1 cellular context compared by ENCODE assay signal in genomic region chr9:72365525-72366256, GRCh38.
TF ChIP-seq lines count a peak whose summit lies in the region.

No MANE protein-coding gene starts in this region.

TF ChIP-seq in HepG2, 621 proteins besides CTCF, POLR2A, EP300 and RAD21 (continued from another document and continues in another):
- TF ChIP-seq ZC3H13 (CRISPR knock-in tag; IDR thresholded peaks at IDR 0.05) (0 out of 2 replicates have a peak, but pooled peaks have one; percentile 21), ZNF326 (CRISPR knock-in tag; IDR thresholded peaks at IDR 0.05; ENCODE audit: borderline replicate concordance) (no peak), JUNB (CRISPR knock-in tag; IDR thresholded peaks at IDR 0.05; ENCODE audit: borderline replicate concordance) (no peak; the same call in 1 of the 2 replicates), SP2 (CRISPR knock-in tag; IDR thresholded peaks at IDR 0.05) (no peak), ZNF552 (CRISPR knock-in tag; IDR thresholded peaks at IDR 0.05; ENCODE audit: borderline replicate concordance) (no peak), ZNF468 (CRISPR knock-in tag; IDR thresholded peaks at IDR 0.05) (no peak), HHEX (CRISPR knock-in tag; IDR thresholded peaks at IDR 0.05) (no peak), E2F2 (CRISPR knock-in tag; IDR thresholded peaks at IDR 0.05; ENCODE audit: borderline replicate concordance) (no peak), ZSCAN21 (CRISPR knock-in tag; IDR thresholded peaks at IDR 0.05; ENCODE audit: borderline replicate concordance) (no peak), MYC (CRISPR knock-in tag; IDR thresholded peaks at IDR 0.05; ENCODE audit: borderline replicate concordance) (peak; percentile 81; the same call in 1 of the 2 replicates), ZFY (CRISPR knock-in tag; IDR thresholded peaks at IDR 0.05) (no peak), CENPBD1 (CRISPR knock-in tag; IDR thresholded peaks at IDR 0.05; ENCODE audit: borderline replicate concordance, low read depth) (0 out of 2 replicates have a peak, but pooled peaks have one; percentile 42), ZMYM2 (CRISPR knock-in tag; IDR thresholded peaks at IDR 0.05) (0 out of 2 replicates have a peak, but pooled peaks have one; percentile 24), SRY (CRISPR knock-in tag; IDR thresholded peaks at IDR 0.05) (no peak), ZNF44 (CRISPR knock-in tag; IDR thresholded peaks at IDR 0.05) (no peak), PHF5A (CRISPR knock-in tag; IDR thresholded peaks at IDR 0.05; ENCODE audit: low read depth, unreplicated experiment) (no peak), PRPF4 (IDR thresholded peaks at IDR 0.05; ENCODE audit: low read depth, low read length, poor library complexity, severe bottlenecking) (no peak), ZNF333 (CRISPR knock-in tag; IDR thresholded peaks at IDR 0.05; ENCODE audit: borderline replicate concordance) (0 out of 2 replicates have a peak, but pooled peaks have one; percentile 43), NFE2 (CRISPR knock-in tag; IDR thresholded peaks at IDR 0.05) (no peak), KLF9 (CRISPR knock-in tag; IDR thresholded peaks at IDR 0.05; ENCODE audit: low read depth) (no peak), CBX5 (CRISPR knock-in tag; IDR thresholded peaks at IDR 0.05; ENCODE audit: borderline replicate concordance) (no peak), ZNF609 (CRISPR knock-in tag; IDR thresholded peaks at IDR 0.05; ENCODE audit: borderline replicate concordance) (no peak), ZNF383 (CRISPR knock-in tag; IDR thresholded peaks at IDR 0.05; ENCODE audit: borderline replicate concordance) (no peak), ATF1 (CRISPR knock-in tag; IDR thresholded peaks at IDR 0.05) (no peak), ZFAT (CRISPR knock-in tag; conservative IDR thresholded peaks at IDR 0.05) (no peak), SMARCC2 (IDR thresholded peaks at IDR 0.05) (no peak), ZNF3 (CRISPR knock-in tag; IDR thresholded peaks at IDR 0.05) (no peak), MAX (IDR thresholded peaks at IDR 0.05) (peak; percentile 93), ZNF530 (CRISPR knock-in tag; IDR thresholded peaks at IDR 0.05; ENCODE audit: low read depth) (no peak), SATB2 (CRISPR knock-in tag; IDR thresholded peaks at IDR 0.05) (no peak), ZNF441 (CRISPR knock-in tag; IDR thresholded peaks at IDR 0.05; ENCODE audit: borderline replicate concordance) (peak; percentile 85), TSC22D2 (CRISPR knock-in tag; IDR thresholded peaks at IDR 0.05; ENCODE audit: borderline replicate concordance) (peak; percentile 72; the same call in 1 of the 2 replicates), ETV5 (CRISPR knock-in tag; IDR thresholded peaks at IDR 0.05; ENCODE audit: borderline replicate concordance) (0 out of 2 replicates have a peak, but pooled peaks have one; percentile 24), TAF1 (CRISPR knock-in tag; IDR thresholded peaks at IDR 0.05) (no peak; the same call in none of the 2 replicates), ZNF709 (CRISPR knock-in tag; IDR thresholded peaks at IDR 0.05) (peak; percentile 30; the same call in 1 of the 2 replicates), SKI (IDR thresholded peaks at IDR 0.05; ENCODE audit: partially characterized antibody) (peak; percentile 5), ZMAT5 (CRISPR knock-in tag; IDR thresholded peaks at IDR 0.05; ENCODE audit: borderline replicate concordance, low read depth) (no peak), KLF12 (CRISPR knock-in tag; IDR thresholded peaks at IDR 0.05; ENCODE audit: borderline replicate concordance) (no peak), ZBTB2 (CRISPR knock-in tag; IDR thresholded peaks at IDR 0.05; ENCODE audit: low read depth) (no peak), ZNF766 (CRISPR knock-in tag; IDR thresholded peaks at IDR 0.05; ENCODE audit: borderline replicate concordance) (no peak), TOE1 (CRISPR knock-in tag; IDR thresholded peaks at IDR 0.05) (0 out of 2 replicates have a peak, but pooled peaks have one; percentile 36), ZNF18 (CRISPR knock-in tag; IDR thresholded peaks at IDR 0.05; ENCODE audit: insufficient replicate concordance) (peak; percentile 64), ERF (CRISPR knock-in tag; IDR thresholded peaks at IDR 0.05) (no peak), RXRB (CRISPR knock-in tag; IDR thresholded peaks at IDR 0.05; ENCODE audit: borderline replicate concordance) (peak; percentile 5; the same call in 1 of the 2 replicates), TBL1XR1 (IDR thresholded peaks at IDR 0.05; ENCODE audit: borderline replicate concordance, low read length, partially characterized antibody) (no peak), ZNF557 (CRISPR knock-in tag; IDR thresholded peaks at IDR 0.05) (0 out of 2 replicates have a peak, but pooled peaks have one; percentile 41), THAP7 (CRISPR knock-in tag; IDR thresholded peaks at IDR 0.05) (no peak; the same call in 1 of the 2 replicates), MAZ (IDR thresholded peaks at IDR 0.05; ENCODE audit: borderline replicate concordance, low read depth, low read length) (no peak), MAZ (CRISPR knock-in tag; IDR thresholded peaks at IDR 0.05; ENCODE audit: low read depth) (no peak), MXD3 (CRISPR knock-in tag; IDR thresholded peaks at IDR 0.05) (peak; percentile 36; the same call in 1 of the 2 replicates), ZNF720 (CRISPR knock-in tag; IDR thresholded peaks at IDR 0.05) (no peak), E2F1 (CRISPR knock-in tag; IDR thresholded peaks at IDR 0.05) (no peak), CAMTA2 (CRISPR knock-in tag; IDR thresholded peaks at IDR 0.05; ENCODE audit: borderline replicate concordance) (no peak), ADNP (CRISPR knock-in tag; IDR thresholded peaks at IDR 0.05) (no peak), SKIL (CRISPR knock-in tag; IDR thresholded peaks at IDR 0.05; ENCODE audit: borderline replicate concordance) (no peak)
